Comparison of ENCODE assay signal across 8 cellular contexts in the genomic region with DNA sequence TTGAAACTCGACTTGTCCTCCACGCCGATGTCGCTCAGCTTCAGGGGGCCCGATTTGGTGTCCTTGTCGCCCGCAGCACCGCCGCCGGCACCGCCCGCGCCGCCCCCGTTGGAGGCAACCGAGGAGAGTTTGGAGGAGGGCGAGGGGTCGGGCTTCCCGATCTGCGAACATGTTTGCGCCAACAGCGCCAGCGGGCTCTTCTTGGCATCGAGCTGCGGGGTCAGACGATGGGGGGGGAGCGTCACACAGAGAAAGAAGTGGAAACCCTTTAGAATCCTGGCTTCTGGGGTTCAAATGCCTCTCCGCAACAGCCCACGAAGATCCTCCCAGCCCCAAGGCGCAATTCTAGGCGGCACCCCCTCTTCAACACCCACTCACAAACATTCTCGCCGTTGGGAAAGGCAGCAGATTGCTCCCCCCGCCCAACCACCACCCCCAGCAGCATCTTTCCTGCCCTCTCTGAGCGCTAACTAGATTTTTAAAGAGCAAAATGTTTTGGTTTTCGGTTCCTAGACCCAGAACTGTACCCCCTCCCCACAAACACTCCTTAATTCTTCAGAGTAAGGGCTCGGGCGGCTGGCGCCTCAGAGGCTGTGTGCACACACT. TPM values are rescaled to one million over a fixed set of nuclear protein-coding genes. Genes with fewer than 3 reads are reported as not detected.
A peak's percentile ranks its signal among the peaks of the same experiment; 100 is the strongest.
DNase-seq lines count a peak whose midpoint lies in the region; ATAC-seq, FAIRE-seq and TF ChIP-seq lines count a peak whose summit lies in the region.

No MANE protein-coding gene starts in this region.

- no peak for ATAC-seq in GM18520 (IDR thresholded peaks at IDR 0.05; ENCODE audit: unreplicated experiment)

- DNase-seq in NCI-H2171 treated with DMSO at 0.1 percent for 48 hours (lab: John Stamatoyannopoulos, UW), result peak; percentile 46
- DNase-seq in NCI-H2171 (lab: John Stamatoyannopoulos, UW), result no peak
- peak in 1 of 2 experiments; percentile 36 for DNase-seq in PC-9
- DNase-seq in esophagus muscularis mucosa (ENCODE audit: extremely low spot score), result no peak
- DNase-seq in osteoblast (ENCODE audit: insufficient read length, low spot score, missing footprints), result peak; percentile 96
- no peak for DNase-seq in OCI-M2 (lab: John Stamatoyannopoulos, UW; ENCODE audit: unreplicated experiment)
- no peak for DNase-seq in RCC 7860 (ENCODE audit: low spot score)

- POLR2A ChIA-PET in PC-9 (lab: Charles Lee; ENCODE audit: unreplicated experiment), result no interaction called here

- FAIRE-seq in RCC 7860 (lab: Jason Lieb, UNC), result no peak

- no peaks in the 10 kb centered on the region for H3K27me3 ChIP-seq in PC-9 (ENCODE audit: insufficient read depth, low read depth)
- H3K27me3 ChIP-seq in esophagus muscularis mucosa, result peaks cover 0 to 6% (median 0%) of the 10 kb centered on the region in 4 donors
- no peaks in the 10 kb centered on the region for H3K27me3 ChIP-seq in osteoblast (ENCODE audit: insufficient read depth, low read length)

- no peaks in the 10 kb centered on the region for H3K9me3 ChIP-seq in PC-9 (ENCODE audit: insufficient read depth, low read depth)
- no peaks in the 10 kb centered on the region for H3K9me3 ChIP-seq in esophagus muscularis mucosa
- H3K9me3 ChIP-seq in osteoblast (ENCODE audit: low read depth, low read length), result no peaks in the 10 kb centered on the region

- H4K20me1 ChIP-seq in PC-9 (ENCODE audit: insufficient read depth) (peaks cover 5% of the 10 kb centered on the region), osteoblast (ENCODE audit: insufficient read depth, low read length) (peaks cover 17% of the 10 kb centered on the region)

- H2AFZ ChIP-seq in PC-9 (0 out of 2 replicates have a peak overlapping the region, but pooled peaks have one; percentile 58), osteoblast (ENCODE audit: low read length) (peak overlapping the region; percentile 69)

- H3K9me2 ChIP-seq in PC-9 (ENCODE audit: insufficient read depth), result no peaks in the 10 kb centered on the region

- TF ChIP-seq EP300 in esophagus muscularis mucosa (IDR thresholded peaks at IDR 0.05), result no peak

- TF ChIP-seq CTCF in PC-9 (conservative IDR thresholded peaks at IDR 0.05), result peak; percentile 20
- TF ChIP-seq CTCF in esophagus muscularis mucosa (IDR thresholded peaks at IDR 0.05), result no peak
- TF ChIP-seq CTCF in osteoblast (IDR thresholded peaks at IDR 0.05; ENCODE audit: extremely low read depth, low read depth, low read length), result no peak

- H3K36me3 ChIP-seq in PC-9 (ENCODE audit: low read depth) (no peaks in the 10 kb centered on the region), esophagus muscularis mucosa (peaks cover 12 to 18% (median 13%) of the 10 kb centered on the region in 4 donors), osteoblast (ENCODE audit: insufficient read depth, low read length) (peaks cover 3% of the 10 kb centered on the region)

- H3K79me2 ChIP-seq in PC-9 (ENCODE audit: low read depth) (peaks cover 85% of the 10 kb centered on the region), osteoblast (ENCODE audit: insufficient read depth, low read length) (peaks cover 43% of the 10 kb centered on the region)

- no TSS peak for BruUV-seq in PC-9 (replicated peaks; lab: Mats Ljungman, UMichigan)

- 1% methylated on average over 13 of the region's 39 CpGs for WGBS in esophagus muscularis mucosa

- H3K27ac ChIP-seq in PC-9 (peak overlapping the region; percentile 90), esophagus muscularis mucosa (replicated peaks in 1 of 4) (peak overlapping the region; percentile 99 to 100 (median 100)), osteoblast (ENCODE audit: low read depth, low read length) (peak overlapping the region; percentile 65)

- CTCF ChIA-PET in PC-9 (lab: Charles Lee), result interaction anchor here (0.6 kb wide), 1 partner anchor 38 kb away, joined by 9 read pairs; no protein-coding TSS in a partner anchor

- H3K4me3 ChIP-seq in PC-9, result peak overlapping the region; percentile 84
- H3K4me3 ChIP-seq in esophagus muscularis mucosa, result peak overlapping the region; percentile 86 to 100 (median 96)
- peak overlapping the region; percentile 100 for H3K4me3 ChIP-seq in osteoblast (ENCODE audit: insufficient read depth, low read length)

- H3K4me1 ChIP-seq in PC-9 (replicated peaks; ENCODE audit: insufficient read depth) (peaks cover under 1% of the 10 kb centered on the region; the same call in 1 of the 2 replicates), esophagus muscularis mucosa (peaks cover 23 to 52% (median 42%) of the 10 kb centered on the region in 4 donors), osteoblast (ENCODE audit: insufficient read depth, low read length) (peaks cover 14% of the 10 kb centered on the region)

- intact Hi-C loops in PC-9 (cut with micrococcal nuclease; ENCODE audit: unreplicated experiment), result loop anchor here (5.0 to 10.0 kb wide), 3 partner anchors 525 to 1715 kb away; no protein-coding TSS in a partner anchor
- intact Hi-C loops in esophagus muscularis mucosa (cut with DNase I), result loop anchor here (2.0 to 10.0 kb wide), 5 partner anchors 217 to 902 kb away; no protein-coding TSS in a partner anchor

- no peak for TF ChIP-seq POLR2A in esophagus muscularis mucosa (IDR thresholded peaks at IDR 0.05; ENCODE audit: low read depth)

- H3K4me2 ChIP-seq in PC-9 (peak overlapping the region; percentile 88), osteoblast (ENCODE audit: insufficient read depth, low read length) (peak overlapping the region; percentile 98)

- peaks cover 24% of the 10 kb centered on the region for H3F3A ChIP-seq in PC-9 (ENCODE audit: insufficient read depth, low read depth)

RNA-seq across cellular contexts. Expression of gene ZNF503, which starts 1.3 kb away (rescaled TPM):
- total RNA-seq in PC-9 (2021) (1.4 and 1.5 TPM in 2 replicates), esophagus muscularis mucosa (100 to 1,000 TPM in 1 of 4 donors, 10 to 100 TPM in 3; 21.2 to 101 (median 65.1) TPM), osteoblast (18.5 and 19.4 TPM in 2 replicates)

RNA-seq across cellular contexts. Expression of gene LRMDA, which starts 31.2 kb away (rescaled TPM):
- not detected in 2 replicates for total RNA-seq in PC-9 (2021)
- total RNA-seq in esophagus muscularis mucosa, result 10 to 100 TPM; 14.3 to 34.9 (median 26.5) TPM
- 17.1 and 18.5 TPM in 2 replicates for total RNA-seq in osteoblast

Comparison
In these comparisons a context has a peak if more than half of its experiments do, and no peak if none do; other contexts are left out.
1. DNase-seq: peak in NCI-H2171 treated with DMSO at 0.1 percent for 48 hours (single experiment) and osteoblast (single experiment); none in NCI-H2171 (single experiment), esophagus muscularis mucosa (single experiment), OCI-M2 (single experiment) and RCC 7860 (single experiment).
2. Peak in every context shown above with its lines, with median percentiles within 50 percentile points of each other: H3K27ac ChIP-seq and H3K4me3 ChIP-seq.